In genomic region chr5:74942622-74943286, GRCh38 we compare ENCODE assay signal across 2 cellular contexts.
TF ChIP-seq lines count a peak whose summit lies in the region.

No MANE protein-coding gene starts in this region.

TF ChIP-seq in HCT116, 20 proteins besides CTCF, POLR2A, EP300 and RAD21 (continued from another document):
- TF ChIP-seq ZBTB33 (IDR thresholded peaks at IDR 0.05; ENCODE audit: extremely low read depth, insufficient replicate concordance, low read length) (no peak), SP1 (IDR thresholded peaks at IDR 0.05; ENCODE audit: low read depth) (no peak), ATF3 (IDR thresholded peaks at IDR 0.05) (no peak), ZFX (IDR thresholded peaks at IDR 0.05) (no peak), FOSL1 (IDR thresholded peaks at IDR 0.05; ENCODE audit: low read depth) (no peak), SIN3A (IDR thresholded peaks at IDR 0.05; ENCODE audit: low read depth) (no peak), YY1 (IDR thresholded peaks at IDR 0.05; ENCODE audit: extremely low read depth, insufficient replicate concordance, low read depth, low read length) (no peak), REST (IDR thresholded peaks at IDR 0.05; ENCODE audit: low read depth) (no peak), ZNF274 (IDR thresholded peaks at IDR 0.05; ENCODE audit: low read depth, low read length) (no peak), POLR2AphosphoS5 (IDR thresholded peaks at IDR 0.05; ENCODE audit: low read depth, low read length) (no peak)
TF ChIP-seq in HCT116: peak in this region for 0.

TF ChIP-seq in H1, 55 proteins besides CTCF, POLR2A, EP300 and RAD21 (continued from another document):
- TF ChIP-seq ATF2 (IDR thresholded peaks at IDR 0.05; ENCODE audit: low read length) = no peak
